ENCODE assay signal across 10 cellular contexts in the genomic region with DNA sequence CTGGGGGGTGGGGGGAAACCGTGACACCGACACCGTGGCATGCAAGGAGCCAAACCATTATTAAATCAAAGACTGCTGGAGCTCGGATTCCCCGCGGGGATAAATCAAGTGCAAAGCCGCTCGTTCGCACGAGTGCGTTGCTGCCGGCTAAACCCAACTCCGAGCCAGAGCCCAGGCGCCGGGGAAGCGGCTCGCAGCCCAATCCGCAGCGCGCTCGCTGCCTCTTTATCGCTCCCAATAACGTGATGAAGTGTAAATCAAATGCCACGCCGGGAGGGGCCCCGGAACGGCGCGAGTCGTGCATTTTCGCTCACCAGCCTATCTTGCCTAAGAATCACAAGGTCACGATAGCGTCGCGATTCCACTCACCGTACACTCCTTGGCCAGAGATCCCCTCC. TPM values are rescaled to one million over a fixed set of nuclear protein-coding genes. Genes with fewer than 3 reads are reported as not detected.
DNase-seq lines count a peak whose midpoint lies in the region; ATAC-seq and TF ChIP-seq lines count a peak whose summit lies in the region.
"Had no signal": no experiment of that assay in that cellular context is flagged by ENCODE, and none has a peak within 500 bp of the region (broad histone marks: within the 10 kb centered on the region; RNA-seq: fewer than 3 reads in every experiment).

No MANE protein-coding gene starts in this region.

- H3K27ac ChIP-seq in cardiac muscle cell (no peak overlapping the region), lung (ENCODE audit: low read depth in 1 of 2, low read length in 1 of 2) (no peak overlapping the region), upper lobe of left lung (no peak overlapping the region)
- H3K27ac ChIP-seq: ovary had no signal

- H3K4me3 Mint-ChIP-seq in stimulated activated effector memory CD8-positive, alpha-beta T cell treated with anti-CD3 and anti-CD28 coated beads, Interleukin-12 subunit alpha, Interleukin-12 subunit beta, amount 100 ng/mL, for 72 hours: no peak overlapping the region

- TF ChIP-seq CTCF in cardiac muscle cell (IDR thresholded peaks at IDR 0.05; ENCODE audit: low read depth, low read length) (no peak), astrocyte of the cerebellum (IDR thresholded peaks at IDR 0.05; ENCODE audit: low read depth, low read length, missing control alignments) (no peak), lung (IDR thresholded peaks at IDR 0.05; ENCODE audit: control extremely low read depth, extremely low read depth) (no peak), upper lobe of left lung (IDR thresholded peaks at IDR 0.05) (no peak)

- ATAC-seq in left ventricle myocardium superior: no peak
- no peak for ATAC-seq in lung (ENCODE audit: insufficient read depth, low FRiP score)
- peak in 1 of 2 donors; percentile 22 for ATAC-seq in upper lobe of left lung (ENCODE audit: low FRiP score in 2 of 2)
- ATAC-seq in stimulated activated effector memory CD8-positive, alpha-beta T cell treated with anti-CD3 and anti-CD28 coated beads, Interleukin-12 subunit alpha, Interleukin-12 subunit beta, amount 100 ng/mL, for 72 hours: no peak
- ATAC-seq in HG03342 (IDR thresholded peaks at IDR 0.05; ENCODE audit: unreplicated experiment): no peak

- H3K4me3 ChIP-seq in cardiac muscle cell (peak overlapping the region; percentile 60), astrocyte of the cerebellum (ENCODE audit: low read depth, low read length) (peak overlapping the region; percentile 36), lung (peak overlapping the region; percentile 6), upper lobe of left lung (peak overlapping the region in 3 of 4 donors; percentile 21 to 43 (median 22))
- H3K4me3 ChIP-seq: ovary had no signal

- H3K36me3 Mint-ChIP-seq in stimulated activated effector memory CD8-positive, alpha-beta T cell treated with anti-CD3 and anti-CD28 coated beads, Interleukin-12 subunit alpha, Interleukin-12 subunit beta, amount 100 ng/mL, for 72 hours: no peaks in the 10 kb centered on the region

- H3K4me1 Mint-ChIP-seq in stimulated activated effector memory CD8-positive, alpha-beta T cell treated with anti-CD3 and anti-CD28 coated beads, Interleukin-12 subunit alpha, Interleukin-12 subunit beta, amount 100 ng/mL, for 72 hours: no peaks in the 10 kb centered on the region

- no peak for TF ChIP-seq POLR2A in upper lobe of left lung (IDR thresholded peaks at IDR 0.05)

- no peaks in the 10 kb centered on the region for H3K9me3 Mint-ChIP-seq in stimulated activated effector memory CD8-positive, alpha-beta T cell treated with anti-CD3 and anti-CD28 coated beads, Interleukin-12 subunit alpha, Interleukin-12 subunit beta, amount 100 ng/mL, for 72 hours

- intact Hi-C loops in left ventricle myocardium superior (cut with micrococcal nuclease): no loop called here

- H3K27me3 ChIP-seq in cardiac muscle cell (peaks cover 87% of the 10 kb centered on the region), lung (ENCODE audit: control insufficient read depth, insufficient read depth) (peaks cover 22% of the 10 kb centered on the region), upper lobe of left lung (peaks cover 0 to 16% (median 6%) of the 10 kb centered on the region in 4 donors)
- H3K27me3 ChIP-seq: ovary had no signal

- H3K4me1 ChIP-seq in cardiac muscle cell (ENCODE audit: low read depth) (no peaks in the 10 kb centered on the region), lung (ENCODE audit: control insufficient read depth in 2 of 2, insufficient read depth in 2 of 2, low read length in 2 of 2) (peaks cover 0 to 17% of the 10 kb centered on the region in 2 donors), upper lobe of left lung (peaks cover 8 to 27% (median 20%) of the 10 kb centered on the region in 4 donors)

- WGBS in lung, 2 donors: 1 to 2% methylated on average over 36 of the region's 36 CpGs
- WGBS in upper lobe of left lung, 2 donors: 2% methylated on average over 27 to 36 of the region's 36 CpGs

- in situ Hi-C loops in astrocyte of the cerebellum (cut with HindIII; ENCODE audit: low sequenced_read_pairs): no loop called here

- H3K9me3 ChIP-seq in cardiac muscle cell (ENCODE audit: low read depth) (no peaks in the 10 kb centered on the region), lung (ENCODE audit: control insufficient read depth in 2 of 2, insufficient read depth in 1 of 2, low read length in 1 of 2) (peaks cover 0 to 7% of the 10 kb centered on the region in 2 donors), upper lobe of left lung (no peaks in the 10 kb centered on the region)
- H3K9me3 ChIP-seq: ovary had no signal

- no peaks in the 10 kb centered on the region for H3K36me3 ChIP-seq in cardiac muscle cell
- no peaks in the 10 kb centered on the region for H3K36me3 ChIP-seq in lung (ENCODE audit: control insufficient read depth in 2 of 2, insufficient read depth in 2 of 2, low read length in 2 of 2)
- no peaks in the 10 kb centered on the region for H3K36me3 ChIP-seq in upper lobe of left lung
- H3K36me3 ChIP-seq: ovary had no signal

- no peak for TF ChIP-seq EP300 in upper lobe of left lung (IDR thresholded peaks at IDR 0.05)

- no peak overlapping the region for H3K27ac Mint-ChIP-seq in stimulated activated effector memory CD8-positive, alpha-beta T cell treated with anti-CD3 and anti-CD28 coated beads, Interleukin-12 subunit alpha, Interleukin-12 subunit beta, amount 100 ng/mL, for 72 hours

- DNase-seq in cardiac muscle cell (ENCODE audit: low read depth in 1 of 2, low spot score in 1 of 2) (peak in 1 of 2 donors; percentile 61), left ventricle myocardium superior (no peak), astrocyte of the cerebellum (ENCODE audit: low read depth) (no peak), lung (ENCODE audit: low spot score) (no peak), upper lobe of left lung (peak in 1 of 2 donors; percentile 73), T-helper 9 cell (no peak)
- no peak for DNase-seq in stimulated activated effector memory CD8-positive, alpha-beta T cell treated with anti-CD3 and anti-CD28 coated beads, Interleukin-12 subunit alpha, Interleukin-12 subunit beta, amount 100 ng/mL, for 72 hours (ENCODE audit: low spot score in 2 of 2)
- DNase-seq: activated gamma-delta T cell, ovary had no signal

RNA-seq across cellular contexts. Expression of a gene that starts 1.3 kb away (rescaled TPM):
- total RNA-seq in cardiac muscle cell (0.33 and 0.99 TPM in 2 replicates), left ventricle myocardium superior (not detected), lung (1 to 10 TPM in 1 of 2 donors, not detected in 1; 3.2 TPM), upper lobe of left lung (under 1 TPM in 1 of 6 donors, not detected in 5; 0.61 TPM)
- polyA plus RNA-seq in cardiac muscle cell (0.25 and 0.46 TPM in 2 replicates), lung (under 1 TPM in 1 of 2 donors, not detected in 1; 0.03 TPM)

Comparison
In these comparisons a context has a peak if more than half of its experiments do, and no peak if none do; other contexts are left out.
1. H3K4me3 ChIP-seq: peak in every context shown above with its lines; median percentile 60 in cardiac muscle cell; 36 in astrocyte of the cerebellum; 22 in upper lobe of left lung; 6 in lung.